ENCODE assay signal across 10 cellular contexts in the genomic region with DNA sequence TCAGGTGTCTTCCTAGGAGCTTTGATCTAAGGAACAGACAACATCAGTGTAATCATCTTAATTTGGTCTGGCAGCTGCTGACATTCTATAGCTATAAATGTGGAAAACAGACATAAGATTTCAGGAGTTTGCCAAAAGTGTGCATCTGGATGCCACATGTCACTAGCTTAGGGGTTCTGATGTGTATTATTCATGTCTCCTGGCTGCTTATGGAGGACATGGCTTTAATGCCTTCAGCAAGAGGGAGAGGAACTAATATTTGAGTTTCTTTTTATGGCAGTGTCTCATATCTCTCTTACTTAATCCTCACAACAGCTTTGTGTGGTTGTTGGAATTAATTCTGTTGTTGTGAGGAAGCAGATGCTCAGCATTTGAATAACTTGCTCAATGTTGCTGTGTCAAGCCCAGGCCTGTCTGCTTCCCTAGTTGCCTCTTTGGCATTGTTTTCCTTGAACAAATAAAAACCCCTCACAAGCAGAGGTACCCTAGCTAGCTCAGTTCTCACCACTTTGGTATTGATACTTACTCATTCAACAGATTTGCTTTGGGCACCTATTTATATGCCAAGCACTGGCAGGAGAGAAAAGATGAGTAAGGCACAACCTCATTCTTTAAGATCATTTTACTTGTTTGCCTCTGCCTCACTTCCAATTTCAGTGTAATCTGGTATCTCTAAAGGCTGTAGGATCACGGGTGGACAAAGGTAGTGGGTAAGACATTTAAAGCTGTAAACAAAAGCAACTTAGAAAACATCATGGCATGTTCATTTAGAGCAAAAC. TPM values are rescaled to one million over a fixed set of nuclear protein-coding genes. Genes with fewer than 3 reads are reported as not detected.
DNase-seq lines count a peak whose midpoint lies in the region; ATAC-seq, FAIRE-seq and TF ChIP-seq lines count a peak whose summit lies in the region.
"Had no signal": no experiment of that assay in that cellular context is flagged by ENCODE, and none has a peak within 500 bp of the region (broad histone marks: within the 10 kb centered on the region; RNA-seq: fewer than 3 reads in every experiment).

No MANE protein-coding gene starts in this region.

- H2BK5ac ChIP-seq in H9 (ENCODE audit: insufficient read length, low read length): no peak overlapping the region

- H2BK120ac ChIP-seq in H9 (ENCODE audit: low read depth, low read length, poor library complexity, severe bottlenecking): no peak overlapping the region

- POLR2A ChIA-PET in K562 (lab: Yijun Ruan, JAX): interaction anchor here (1.1 to 1.8 kb wide), 2 partner anchors 9 to 23 kb away, joined by 4 to 5 read pairs; no protein-coding TSS in a partner anchor

- no peaks in the 10 kb centered on the region for H3K9me1 ChIP-seq in K562 (ENCODE audit: control insufficient read depth, insufficient read depth, low read length)

- intact Hi-C loops in K562 (cut with micrococcal nuclease) (no loop called here), prostate gland (cut with DNase I) (no loop called here), posterior cingulate gyrus (cut with DNase I) (no loop called here)

- CTCF ChIA-PET in K562 (lab: Yijun Ruan, JAX; ENCODE audit: low intra/inter-chr PET ratio): no interaction called here

- ATAC-seq in K562 (no peak), GM21367 (IDR thresholded peaks at IDR 0.05; ENCODE audit: unreplicated experiment) (no peak)
- ATAC-seq: HCT116 had no signal

- no peaks in the 10 kb centered on the region for H3K36me3 Mint-ChIP-seq in H9 (ENCODE audit: insufficient read depth in 1 of 3, low read depth in 3 of 3)
- H3K36me3 Mint-ChIP-seq: activated naive CD4-positive, alpha-beta T cell treated with anti-CD3 and anti-CD28 coated beads, Interleukin-2, amount 50 U/mL, for 24 hours had no signal

- H3K27me3 ChIP-seq in H9 (ENCODE audit: insufficient read depth, low read length) (no peaks in the 10 kb centered on the region), K562 (ENCODE audit: control insufficient read depth in 2 of 2, insufficient read depth in 2 of 2, low read length in 2 of 2) (no peaks in the 10 kb centered on the region), prostate gland (replicated peaks; ENCODE audit: insufficient read depth) (no peaks in the 10 kb centered on the region)

- H3K9ac ChIP-seq in H9 (ENCODE audit: extremely low read depth, insufficient read length, low read length) (no peak overlapping the region), K562 (ENCODE audit: insufficient read depth in 1 of 2, low read depth in 2 of 2, low read length in 2 of 2) (no peak overlapping the region)

- WGBS in H9 (ENCODE audit: extremely low coverage, insufficient read length, low lambda C conversion rate): no CpG with 5 or more reads among the region's 1 CpG
- 21% methylated on average over 1 of the region's 1 CpG for WGBS in K562 (ENCODE audit: insufficient coverage, low coverage, missing lambda C conversion rate)
- WGBS in prostate gland: 19% methylated on average over 1 of the region's 1 CpG

- TF ChIP-seq RAD21 in K562 (CRISPR knock-in tag; conservative IDR thresholded peaks at IDR 0.05 in 1 of 2, IDR thresholded peaks at IDR 0.05 in 1 of 2): no peak

- H2BK12ac ChIP-seq in H9 (ENCODE audit: insufficient read length, low read depth, low read length): no peak overlapping the region

- peak overlapping the region in 2 of 3 experiments; percentile 46 to 54; a peak in 4 of 7 replicates for H3K27ac Mint-ChIP-seq in H9
- H3K27ac Mint-ChIP-seq: activated naive CD4-positive, alpha-beta T cell treated with anti-CD3 and anti-CD28 coated beads, Interleukin-2, amount 50 U/mL, for 24 hours had no signal

- no peak overlapping the region for H2BK20ac ChIP-seq in H9 (ENCODE audit: low read depth, low read length, poor library complexity, severe bottlenecking)

- H3K4me3 Mint-ChIP-seq in H9: no peak overlapping the region
- H3K4me3 Mint-ChIP-seq: activated naive CD4-positive, alpha-beta T cell treated with anti-CD3 and anti-CD28 coated beads, Interleukin-2, amount 50 U/mL, for 24 hours; IgD-negative memory B cell had no signal

- no peaks in the 10 kb centered on the region for H3K23me2 ChIP-seq in H9 (ENCODE audit: insufficient read length, low read depth, low read length, poor library complexity, severe bottlenecking)

- H3K4me3 ChIP-seq in K562 (no peak overlapping the region), prostate gland (no peak overlapping the region)

- no peaks in the 10 kb centered on the region for H3K79me1 ChIP-seq in H9 (ENCODE audit: insufficient read depth, low read depth, low read length, poor library complexity, severe bottlenecking)

- DNase-seq in H9 (no peak), NCI-H345 (lab: John Stamatoyannopoulos, UW) (peak; percentile 94), K562 (ENCODE audit: extremely low read depth in 1 of 4, low spot score in 3 of 4) (no peak), prostate gland (ENCODE audit: low spot score) (peak; percentile 12), posterior cingulate gyrus (no peak)
- no peak for DNase-seq in activated naive CD4-positive, alpha-beta T cell treated with anti-CD3 and anti-CD28 coated beads, Interleukin-2, amount 50 U/mL, for 16 hours

- TF ChIP-seq CTCF in H9 (conservative IDR thresholded peaks at IDR 0.05) (no peak), K562 (IDR thresholded peaks at IDR 0.05 in 2 of 3, conservative IDR thresholded peaks at IDR 0.05 in 1 of 3; ENCODE audit: insufficient read depth in 2 of 3, low read depth in 1 of 3, low read length in 3 of 3) (no peak), prostate gland (IDR thresholded peaks at IDR 0.05) (no peak)

- no peak overlapping the region for H3K4ac ChIP-seq in H9 (ENCODE audit: low read depth, low read length)

- H3K4me2 ChIP-seq in H9 (ENCODE audit: insufficient read depth, insufficient read length, low read length) (no peak overlapping the region), K562 (ENCODE audit: insufficient read depth, low read length) (no peak overlapping the region)

- TF ChIP-seq EP300 in K562 (IDR thresholded peaks at IDR 0.05; ENCODE audit: low read length): no peak

- H3T11ph ChIP-seq in H9 (ENCODE audit: low read length): no peak overlapping the region

- no peak overlapping the region for H4K91ac ChIP-seq in H9 (ENCODE audit: insufficient read length, low read depth, low read length)

- no peak overlapping the region for H4K5ac ChIP-seq in H9 (ENCODE audit: insufficient read length, low read depth, low read length)

- H2BK15ac ChIP-seq in H9 (ENCODE audit: low read depth, low read length): no peak overlapping the region

- H2AK5ac ChIP-seq in H9 (ENCODE audit: insufficient read length, low read length): no peak overlapping the region

- H2AFZ ChIP-seq in H9 (ENCODE audit: low read length) (no peak overlapping the region), K562 (ENCODE audit: low read depth, low read length) (peak overlapping the region; percentile 61)

- H3K56ac ChIP-seq in H9 (ENCODE audit: insufficient read length, low read depth, low read length): no peak overlapping the region

- H3K79me2 ChIP-seq in H9 (ENCODE audit: insufficient read depth, low read length): no peaks in the 10 kb centered on the region
- H3K79me2 ChIP-seq in K562 (ENCODE audit: control insufficient read depth, insufficient read depth, low read length): no peaks in the 10 kb centered on the region

- H3K9me3 Mint-ChIP-seq in H9: no peaks in the 10 kb centered on the region
- H3K9me3 Mint-ChIP-seq: activated naive CD4-positive, alpha-beta T cell treated with anti-CD3 and anti-CD28 coated beads, Interleukin-2, amount 50 U/mL, for 24 hours had no signal

- no peak for FAIRE-seq in K562 (lab: Jason Lieb, UNC)

- no peak overlapping the region for H3K27ac ChIP-seq in H9 (ENCODE audit: insufficient read length, low read depth, low read length)
- no peak overlapping the region for H3K27ac ChIP-seq in K562 (ENCODE audit: extremely low read depth, low read depth, low read length)
- H3K27ac ChIP-seq in prostate gland: no peak overlapping the region

- TF ChIP-seq POLR2A in K562 (conservative IDR thresholded peaks at IDR 0.05) (no peak), prostate gland (IDR thresholded peaks at IDR 0.05) (no peak)

- H3K27me3 Mint-ChIP-seq in H9 (ENCODE audit: low read depth): no peaks in the 10 kb centered on the region
- H3K27me3 Mint-ChIP-seq: activated naive CD4-positive, alpha-beta T cell treated with anti-CD3 and anti-CD28 coated beads, Interleukin-2, amount 50 U/mL, for 24 hours had no signal

- no peak overlapping the region for H3K23ac ChIP-seq in H9 (ENCODE audit: insufficient read length, low read depth, low read length)

- in situ Hi-C loops in K562 (cut with MboI): no loop called here

- no peak overlapping the region for H4K8ac ChIP-seq in H9 (replicated peaks; ENCODE audit: insufficient read length, low read depth, low read length)

- H3K4me1 Mint-ChIP-seq in H9: peaks cover 8 to 11% of the 10 kb centered on the region in 2 experiments
- H3K4me1 Mint-ChIP-seq: activated naive CD4-positive, alpha-beta T cell treated with anti-CD3 and anti-CD28 coated beads, Interleukin-2, amount 50 U/mL, for 24 hours; IgD-negative memory B cell had no signal

- no peak overlapping the region for H3K18ac ChIP-seq in H9 (ENCODE audit: insufficient read length, low read depth, low read length)

- H3K4me1 ChIP-seq in H9 (ENCODE audit: insufficient read depth, low read length) (no peaks in the 10 kb centered on the region), K562 (replicated peaks in 1 of 2; ENCODE audit: control insufficient read depth in 2 of 2, insufficient read depth in 2 of 2, low read length in 2 of 2) (no peaks in the 10 kb centered on the region), prostate gland (replicated peaks) (no peaks in the 10 kb centered on the region)

- no peak overlapping the region for H3K14ac ChIP-seq in H9 (ENCODE audit: insufficient read depth, low read length)

- BruUV-seq in K562 (replicated peaks; lab: Mats Ljungman, UMichigan): no TSS peak

- no peaks in the 10 kb centered on the region for H3K36me3 ChIP-seq in K562 (ENCODE audit: control insufficient read depth, insufficient read depth, low read length)
- H3K36me3 ChIP-seq in prostate gland: no peaks in the 10 kb centered on the region

- H3K9me3 ChIP-seq in H9 (ENCODE audit: control insufficient read depth, low read depth, low read length) (no peaks in the 10 kb centered on the region), K562 (replicated peaks; ENCODE audit: control insufficient read depth, insufficient read depth, low read depth, low read length) (no peaks in the 10 kb centered on the region), prostate gland (no peaks in the 10 kb centered on the region)

- no peaks in the 10 kb centered on the region for H4K20me1 ChIP-seq in H9 (ENCODE audit: control insufficient read depth, insufficient read depth, insufficient read length)
- no peaks in the 10 kb centered on the region for H4K20me1 ChIP-seq in K562 (replicated peaks; ENCODE audit: control insufficient read depth, insufficient read depth, low read length)

RNA-seq across cellular contexts. Expression of a gene that starts 39.8 kb away (rescaled TPM):
- total RNA-seq in H9 (2021) (1.2 and 1.4 TPM in 2 replicates), K562 (2014; rRNA removed) (1.2 TPM in 2 replicates), K562 (2014; rRNA removed; fragmentation: Illumina TruSeq; extraction: Trizol) (3.2 and 3.4 TPM in 2 replicates), K562 (2015; rRNA removed; fragmentation: Illumina TruSeq; extraction: Trizol) (3.5 TPM in 2 replicates), K562 (2021) (1.1 and 1.9 TPM in 2 replicates), prostate gland (10 to 100 TPM in 1 of 2 donors, 1 to 10 TPM in 1; 8.6 to 18.1 TPM)
- 20.4 and 74.5 TPM in 2 replicates for total RNA-seq in K562 (2011; cell fraction: chromatin; rRNA removed; ENCODE audit: low replicate concordance)
- 12.2 and 18.6 TPM in 2 replicates for total RNA-seq in K562 (2011; cell fraction: nucleolus; rRNA removed)
- total RNA-seq in K562 (2011; cell fraction: nucleoplasm; rRNA removed): 20.0 and 24.5 TPM in 2 replicates
- polyA plus RNA-seq in K562 (2011; rRNA removed) (0.41 and 0.42 TPM in 2 replicates), K562 (2014; fragmentation: Illumina TruSeq; extraction: Trizol) (0.10 and 0.24 TPM in 2 replicates), K562 (2014; fragmentation: Nextera tagmentation; extraction: Ambion mirVana) (under 1 TPM; 0.07 to 0.21 TPM), K562 (2014; rRNA removed) (0.41 and 0.78 TPM in 2 replicates)
- 0.06 and 0.16 TPM in 2 replicates for polyA plus RNA-seq in K562 (2011; cell fraction: cytosol; rRNA removed)
- 1.7 and 1.9 TPM in 2 replicates for polyA plus RNA-seq in K562 (2011; cell fraction: nucleus; rRNA removed)
- polyA plus RNA-seq in K562 (2012): 0.24 and 0.34 TPM in 2 replicates
- polyA minus RNA-seq in K562 (2011; rRNA and poly(A)+ RNA removed): 7.7 and 9.4 TPM in 2 replicates
- not detected in 2 replicates for polyA minus RNA-seq in K562 (2011; cell fraction: cytosol; rRNA and poly(A)+ RNA removed)
- polyA minus RNA-seq in K562 (2011; cell fraction: nucleus; rRNA and poly(A)+ RNA removed): 6.6 and 9.7 TPM in 2 replicates

RNA-seq across cellular contexts. Expression of a gene that starts 48.2 kb away (rescaled TPM):
- 93.6 and 100 TPM in 2 replicates for total RNA-seq in H9 (2021)
- 177 and 209 TPM in 2 replicates for total RNA-seq in K562 (2011; cell fraction: chromatin; rRNA removed; ENCODE audit: low replicate concordance)
- 116 and 137 TPM in 2 replicates for total RNA-seq in K562 (2011; cell fraction: nucleolus; rRNA removed)
- 187 and 210 TPM in 2 replicates for total RNA-seq in K562 (2011; cell fraction: nucleoplasm; rRNA removed)
- total RNA-seq in K562 (2014; rRNA removed): 126 TPM in 2 replicates
- 168 and 187 TPM in 2 replicates for total RNA-seq in K562 (2014; rRNA removed; fragmentation: Illumina TruSeq; extraction: Trizol)
- 135 and 146 TPM in 2 replicates for total RNA-seq in K562 (2015; rRNA removed; fragmentation: Illumina TruSeq; extraction: Trizol)
- total RNA-seq in K562 (2021): 152 and 169 TPM in 2 replicates
- 160 and 186 TPM in 2 replicates for polyA plus RNA-seq in K562 (2011; rRNA removed)
- 121 and 153 TPM in 2 replicates for polyA plus RNA-seq in K562 (2011; cell fraction: cytosol; rRNA removed)
- 69.7 and 82.5 TPM in 2 replicates for polyA plus RNA-seq in K562 (2011; cell fraction: nucleus; rRNA removed)
- polyA plus RNA-seq in K562 (2012): 74.3 and 119 TPM in 2 replicates
- polyA plus RNA-seq in K562 (2014; fragmentation: Illumina TruSeq; extraction: Trizol): 132 and 136 TPM in 2 replicates
- polyA plus RNA-seq in K562 (2014; fragmentation: Nextera tagmentation; extraction: Ambion mirVana): 100 to 1,000 TPM; 114 to 189 TPM
- 107 and 108 TPM in 2 replicates for polyA plus RNA-seq in K562 (2014; rRNA removed)
- 298 and 304 TPM in 2 replicates for polyA minus RNA-seq in K562 (2011; rRNA and poly(A)+ RNA removed)
- 50.1 and 73.6 TPM in 2 replicates for polyA minus RNA-seq in K562 (2011; cell fraction: cytosol; rRNA and poly(A)+ RNA removed)
- polyA minus RNA-seq in K562 (2011; cell fraction: nucleus; rRNA and poly(A)+ RNA removed): 54.1 and 73.4 TPM in 2 replicates
- 100 to 1,000 TPM in 1 of 2 donors, 10 to 100 TPM in 1; 87.6 to 115 TPM for total RNA-seq in prostate gland

Comparison
In these comparisons a context has a peak if more than half of its experiments do, and no peak if none do; other contexts are left out.
1. DNase-seq: peak in NCI-H345 (single experiment) and prostate gland (single experiment); none in H9 (single experiment), K562 (0 of 4), activated naive CD4-positive, alpha-beta T cell treated with anti-CD3 and anti-CD28 coated beads, Interleukin-2, amount 50 U/mL, for 16 hours (single experiment) and posterior cingulate gyrus (0 of 10).